Comparison of ENCODE assay signal across 8 cellular contexts in genomic region chr7:362416-363096, GRCh38.
DNase-seq lines count a peak whose midpoint lies in the region; ATAC-seq and TF ChIP-seq lines count a peak whose summit lies in the region.

No MANE protein-coding gene starts in this region.

- DNase-seq in breast epithelium (ENCODE audit: low spot score in 2 of 2) (no peak), MCF 10A (ENCODE audit: unreplicated experiment) (no peak), body of pancreas (peak in 3 of 4 donors; percentile 47 to 57 (median 52)), mucosa of descending colon (peak; percentile 53 to 60 (median 55)), aorta (peak; percentile 36 to 67), brain microvascular endothelial cell (no peak), NCI-H510A (lab: John Stamatoyannopoulos, UW) (no peak)

- ATAC-seq in body of pancreas, result peak; percentile 58
- peak; percentile 75 for ATAC-seq in mucosa of descending colon
- no peak for ATAC-seq in aorta (ENCODE audit: low FRiP score)
- ATAC-seq in HG03571 (IDR thresholded peaks at IDR 0.05; ENCODE audit: unreplicated experiment), result no peak

- 23 to 30% methylated on average over 23 of the region's 23 CpGs for WGBS in body of pancreas, 2 donors
- 45 to 46% methylated on average over 23 of the region's 23 CpGs for WGBS in aorta, 2 donors

- no TSS peak for BruUV-seq in MCF 10A (replicated peaks; lab: Mats Ljungman, UMichigan)

- no peak overlapping the region for H3K4me3 Mint-ChIP-seq in MCF 10A (ENCODE audit: unreplicated experiment)

- H3K9me3 ChIP-seq in breast epithelium (no peaks in the 10 kb centered on the region), body of pancreas (peaks cover 0 to 3% (median 0%) of the 10 kb centered on the region in 3 donors), mucosa of descending colon (no peaks in the 10 kb centered on the region), aorta (ENCODE audit: control insufficient read depth, low read length) (peaks cover 2% of the 10 kb centered on the region)

- H3K4me3 ChIP-seq in breast epithelium (peak overlapping the region; percentile 3 to 35 (median 17)), body of pancreas (no peak overlapping the region), mucosa of descending colon (no peak overlapping the region), aorta (ENCODE audit: low read length in 2 of 2) (no peak overlapping the region), brain microvascular endothelial cell (ENCODE audit: low read depth, low read length) (no peak overlapping the region)

- H3K27ac Mint-ChIP-seq in MCF 10A (ENCODE audit: low read depth, unreplicated experiment), result no peak overlapping the region

- H3K27me3 Mint-ChIP-seq in MCF 10A (ENCODE audit: insufficient read depth, unreplicated experiment), result peaks cover 18% of the 10 kb centered on the region

- in situ Hi-C loops in brain microvascular endothelial cell (cut with HindIII; ENCODE audit: low pct_ligation_motif_present, low sequenced_read_pairs), result no loop called here

- H3K4me1 Mint-ChIP-seq in MCF 10A (ENCODE audit: insufficient read depth, unreplicated experiment), result peaks cover 6% of the 10 kb centered on the region

- TF ChIP-seq CTCF in breast epithelium (IDR thresholded peaks at IDR 0.05) (no peak), MCF 10A (IDR thresholded peaks at IDR 0.05; ENCODE audit: unreplicated experiment) (no peak), body of pancreas (IDR thresholded peaks at IDR 0.05) (no peak), mucosa of descending colon (IDR thresholded peaks at IDR 0.05) (no peak), brain microvascular endothelial cell (IDR thresholded peaks at IDR 0.05; ENCODE audit: low read depth, low read length, missing control alignments) (no peak)

- no peak overlapping the region for H3K27ac ChIP-seq in breast epithelium
- H3K27ac ChIP-seq in body of pancreas, result peak overlapping the region in 2 of 4 donors; percentile 11 to 60
- no peak overlapping the region for H3K27ac ChIP-seq in aorta (ENCODE audit: low read depth in 1 of 2, low read length in 2 of 2)
- no peak overlapping the region for H3K27ac ChIP-seq in brain microvascular endothelial cell

- intact Hi-C loops in breast epithelium (cut with DNase I; ENCODE audit: low total_unique reads), result no loop called here
- intact Hi-C loops in MCF 10A (cut with micrococcal nuclease), result no loop called here
- intact Hi-C loops in body of pancreas (cut with DNase I), result no loop called here
- intact Hi-C loops in mucosa of descending colon (cut with DNase I, micrococcal nuclease), result no loop called here
- intact Hi-C loops in aorta (cut with DNase I), result no loop called here

- CTCF ChIA-PET in MCF 10A (lab: Yijun Ruan, JAX), result no interaction called here

- POLR2A ChIA-PET in MCF 10A (lab: Yijun Ruan, JAX), result interaction anchor here (0.7 kb wide), 1 partner anchor 100 kb away, joined by 3 read pairs; no protein-coding TSS in a partner anchor

- H3K36me3 ChIP-seq in breast epithelium, result no peaks in the 10 kb centered on the region
- H3K36me3 ChIP-seq in body of pancreas (replicated peaks in 1 of 2; ENCODE audit: insufficient read depth in 1 of 2, low read depth in 2 of 2), result no peaks in the 10 kb centered on the region
- H3K36me3 ChIP-seq in mucosa of descending colon (ENCODE audit: low read depth), result no peaks in the 10 kb centered on the region
- no peaks in the 10 kb centered on the region for H3K36me3 ChIP-seq in aorta (ENCODE audit: control insufficient read depth in 1 of 2, insufficient read depth in 2 of 2, low read length in 1 of 2)
- no peaks in the 10 kb centered on the region for H3K36me3 ChIP-seq in brain microvascular endothelial cell (replicated peaks)

- no peak for TF ChIP-seq POLR2A in breast epithelium (IDR thresholded peaks at IDR 0.05)
- TF ChIP-seq POLR2A in body of pancreas (IDR thresholded peaks at IDR 0.05), result peak in 1 of 3 donors; percentile 11

- peaks cover 0 to under 1% of the 10 kb centered on the region in 2 donors for H3K4me1 ChIP-seq in breast epithelium
- peaks cover 10% of the 10 kb centered on the region for H3K4me1 ChIP-seq in body of pancreas
- H3K4me1 ChIP-seq in mucosa of descending colon (ENCODE audit: low read depth), result peaks cover 8% of the 10 kb centered on the region
- H3K4me1 ChIP-seq in aorta (ENCODE audit: control insufficient read depth in 1 of 2, insufficient read depth in 2 of 2, low read length in 2 of 2), result no peaks in the 10 kb centered on the region

- no peaks in the 10 kb centered on the region for H3K9me3 Mint-ChIP-seq in MCF 10A (ENCODE audit: unreplicated experiment)

- H3K36me3 Mint-ChIP-seq in MCF 10A (ENCODE audit: insufficient read depth, unreplicated experiment), result peaks cover 4% of the 10 kb centered on the region

- peaks cover 0 to 24% of the 10 kb centered on the region in 2 donors for H3K27me3 ChIP-seq in breast epithelium
- no peaks in the 10 kb centered on the region for H3K27me3 ChIP-seq in body of pancreas
- no peaks in the 10 kb centered on the region for H3K27me3 ChIP-seq in aorta (ENCODE audit: control insufficient read depth in 1 of 2, insufficient read depth in 2 of 2, low read length in 1 of 2)
- no peaks in the 10 kb centered on the region for H3K27me3 ChIP-seq in brain microvascular endothelial cell (replicated peaks)

Comparison
In these comparisons a context has a peak if more than half of its experiments do, and no peak if none do; other contexts are left out.
1. DNase-seq: peak in body of pancreas (3 of 4), mucosa of descending colon (3 of 3) and aorta (2 of 2); none in breast epithelium (0 of 2), MCF 10A (single experiment), brain microvascular endothelial cell (single experiment) and NCI-H510A (single experiment).
2. H3K4me3 ChIP-seq: peak in breast epithelium (3 of 3); none in body of pancreas (0 of 2), mucosa of descending colon (single experiment), aorta (0 of 2) and brain microvascular endothelial cell (single experiment).
3. ATAC-seq: peak in body of pancreas (single experiment) and mucosa of descending colon (single experiment); none in aorta (single experiment) and HG03571 (single experiment).